Comparison of ENCODE assay signal across 17 cellular contexts in the genomic region with DNA sequence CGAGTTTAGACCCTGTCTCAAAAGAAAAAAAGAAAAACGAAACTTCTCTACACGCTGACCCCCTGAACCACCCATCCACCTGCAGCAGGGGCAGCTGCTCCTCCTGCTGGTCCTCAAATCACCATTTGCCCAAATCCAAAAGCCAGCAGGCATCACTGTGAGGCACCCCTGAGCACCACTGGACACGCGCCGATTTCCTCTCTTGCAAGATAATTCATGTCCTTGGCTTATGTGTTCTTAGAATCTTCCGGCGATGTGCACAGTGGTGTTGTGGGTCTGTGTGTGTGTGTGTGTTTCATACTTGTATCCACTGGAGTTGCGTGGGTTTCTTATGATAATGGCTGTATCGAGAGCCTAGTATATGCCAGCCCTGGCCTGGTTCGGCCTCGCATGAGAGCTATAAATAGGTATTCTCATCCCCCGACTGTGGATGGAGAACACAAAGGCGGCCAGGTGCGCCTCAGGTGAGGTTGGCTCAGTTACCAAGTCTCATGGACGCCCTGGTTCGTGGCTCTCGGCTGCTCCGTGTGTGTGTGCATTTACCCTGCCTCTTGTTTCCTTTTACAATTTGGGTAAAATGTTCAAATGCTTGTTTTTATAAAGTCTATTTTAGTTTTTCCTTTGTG.
DNase-seq lines count a peak whose midpoint lies in the region; ATAC-seq and TF ChIP-seq lines count a peak whose summit lies in the region.
"Had no signal": no experiment of that assay in that cellular context is flagged by ENCODE, and none has a peak within 500 bp of the region (broad histone marks: within the 10 kb centered on the region; RNA-seq: fewer than 3 reads in every experiment).

No MANE protein-coding gene starts in this region.

- POLR2A ChIA-PET in T-cell (lab: Charles Lee): no interaction called here

- H3K27me3 ChIP-seq in lower lobe of right lung (ENCODE audit: low read depth): no peaks in the 10 kb centered on the region
- H3K27me3 ChIP-seq in suprapubic skin: no peaks in the 10 kb centered on the region
- no peaks in the 10 kb centered on the region for H3K27me3 ChIP-seq in WERI-Rb-1 (ENCODE audit: insufficient read depth, low read depth, severe bottlenecking)
- H3K27me3 ChIP-seq: pancreas had no signal

- H3K4me3 Mint-ChIP-seq in T-cell: peak overlapping the region in 1 of 3 donors; percentile 46
- H3K4me3 Mint-ChIP-seq: mesothelial cell of epicardium had no signal

- TF ChIP-seq POLR2A in suprapubic skin (IDR thresholded peaks at IDR 0.05): no peak

- peaks cover 24% of the 10 kb centered on the region for H3K36me3 Mint-ChIP-seq in T-cell

- H3K27ac ChIP-seq in lower lobe of right lung (no peak overlapping the region), suprapubic skin (no peak overlapping the region), WERI-Rb-1 (no peak overlapping the region)
- H3K27ac ChIP-seq: epithelial cell of prostate, pancreas had no signal

- CTCF ChIA-PET in T-cell (lab: Charles Lee): no interaction called here

- peak overlapping the region; percentile 73 to 87 for H3K27ac Mint-ChIP-seq in T-cell
- H3K27ac Mint-ChIP-seq: mesothelial cell of epicardium had no signal

- ATAC-seq in Right ventricle myocardium superior (ENCODE audit: poor library complexity): no peak
- no peak for ATAC-seq in T-cell (replicated peaks in 1 of 4)
- ATAC-seq in lower lobe of right lung: no peak
- ATAC-seq: pancreas had no signal

- no peaks in the 10 kb centered on the region for H3K27me3 Mint-ChIP-seq in T-cell

- WGBS in suprapubic skin: 95% methylated on average over 19 of the region's 19 CpGs

- TF ChIP-seq CTCF in lower lobe of right lung (IDR thresholded peaks at IDR 0.05) (no peak), suprapubic skin (IDR thresholded peaks at IDR 0.05) (no peak), WERI-Rb-1 (IDR thresholded peaks at IDR 0.05; ENCODE audit: low read depth, low read length) (no peak)

- peaks cover 50% of the 10 kb centered on the region for H3K36me3 ChIP-seq in lower lobe of right lung
- peaks cover 63% of the 10 kb centered on the region for H3K36me3 ChIP-seq in suprapubic skin
- H3K36me3 ChIP-seq in WERI-Rb-1: no peaks in the 10 kb centered on the region

- H3K9me3 Mint-ChIP-seq in T-cell: no peaks in the 10 kb centered on the region

- H3K9me3 ChIP-seq in lower lobe of right lung (no peaks in the 10 kb centered on the region), suprapubic skin (no peaks in the 10 kb centered on the region), WERI-Rb-1 (ENCODE audit: severe bottlenecking) (no peaks in the 10 kb centered on the region)
- H3K9me3 ChIP-seq: pancreas had no signal

- intact Hi-C loops in cardiac septum (cut with DNase I) (no loop called here), Right ventricle myocardium superior (cut with DNase I) (no loop called here), lower lobe of right lung (cut with DNase I) (no loop called here)

- H3K4me3 ChIP-seq in lower lobe of right lung (no peak overlapping the region), suprapubic skin (no peak overlapping the region), WERI-Rb-1 (ENCODE audit: low read depth, low read length) (no peak overlapping the region)
- H3K4me3 ChIP-seq: pancreas had no signal

- DNase-seq in cardiac septum (ENCODE audit: low spot score): peak; percentile 51
- no peak for DNase-seq in Right ventricle myocardium superior
- DNase-seq in T-cell: no peak
- DNase-seq in lower lobe of right lung: peak; percentile 32
- DNase-seq in suprapubic skin (ENCODE audit: low spot score in 2 of 2): peak; percentile 40 to 67
- DNase-seq in RKO (ENCODE audit: low spot score): no peak
- no peak for DNase-seq in WERI-Rb-1
- DNase-seq in NCI-H1694 (lab: John Stamatoyannopoulos, UW): no peak
- DNase-seq: activated T-cell treated with anti-CD3 and anti-CD28 coated beads, Interleukin-2, amount 50 U/mL, for 48 hours; KBM-7; NCI-H1092 treated with DMSO at 0.1 percent for 48 hours; NCI-H2171; RPMI8226; stimulated activated CD4-positive, alpha-beta T cell treated with anti-CD3 and anti-CD28 coated beads, Interleukin-12 subunit alpha, Interleukin-12 subunit beta, amount 100 ng/mL, for 4 hours had no signal

- H3K4me1 Mint-ChIP-seq in T-cell: peaks cover 15 to 26% (median 19%) of the 10 kb centered on the region in 3 donors

- no peak for TF ChIP-seq EP300 in suprapubic skin (IDR thresholded peaks at IDR 0.05)

- H3K4me1 ChIP-seq in lower lobe of right lung (peaks cover 15% of the 10 kb centered on the region), suprapubic skin (no peaks in the 10 kb centered on the region)
- H3K4me1 ChIP-seq: pancreas had no signal

Comparison
In these comparisons a context has a peak if more than half of its experiments do, and no peak if none do; other contexts are left out.
1. DNase-seq: peak in cardiac septum (single experiment), lower lobe of right lung (single experiment) and suprapubic skin (2 of 2); none in Right ventricle myocardium superior (single experiment), T-cell (0 of 34), RKO (single experiment), WERI-Rb-1 (single experiment) and NCI-H1694 (single experiment).